17 cellular contexts compared by ENCODE assay signal in the genomic region with DNA sequence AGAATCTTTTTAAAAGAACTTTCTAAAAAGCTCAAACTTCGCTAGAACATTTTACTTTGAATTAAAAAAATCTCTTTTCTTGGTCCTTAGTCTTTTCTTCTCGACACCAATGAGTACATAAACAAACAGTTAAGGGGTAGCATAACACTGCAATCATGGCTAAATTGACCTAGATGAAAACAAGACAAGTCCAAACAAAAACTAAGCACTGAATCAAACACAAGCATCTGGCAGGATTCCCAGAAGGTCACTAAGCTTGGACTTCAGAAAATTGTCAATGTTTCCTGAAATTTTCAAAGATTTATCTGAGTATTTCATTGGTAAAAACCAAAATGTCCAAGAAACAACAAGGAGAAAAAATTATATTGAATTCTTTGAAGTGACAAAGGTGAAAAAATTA. TPM values are rescaled to one million over a fixed set of nuclear protein-coding genes. Genes with fewer than 3 reads are reported as not detected.
DNase-seq lines count a peak whose midpoint lies in the region; ATAC-seq and TF ChIP-seq lines count a peak whose summit lies in the region.
"Had no signal": no experiment of that assay in that cellular context is flagged by ENCODE, and none has a peak within 500 bp of the region (broad histone marks: within the 10 kb centered on the region; RNA-seq: fewer than 3 reads in every experiment).

No MANE protein-coding gene starts in this region.

- no peak overlapping the region for H3K4me2 ChIP-seq in mesenchymal stem cell (ENCODE audit: low read length, poor library complexity, severe bottlenecking)

- no peak overlapping the region for H2AK5ac ChIP-seq in mesenchymal stem cell (ENCODE audit: low read length, severe bottlenecking)

- 34% methylated on average over 2 of the region's 2 CpGs for WGBS in mesenchymal stem cell

- no peaks in the 10 kb centered on the region for H3K36me3 Mint-ChIP-seq in CD8-positive, alpha-beta T cell
- H3K36me3 Mint-ChIP-seq: activated naive CD8-positive, alpha-beta T cell treated with anti-CD3 and anti-CD28 coated beads for 36 hours; mesothelial cell of epicardium had no signal

- no peaks in the 10 kb centered on the region for H3K27me3 ChIP-seq in A673 (replicated peaks; ENCODE audit: insufficient read depth, low read depth, low read length, poor library complexity)
- H3K27me3 ChIP-seq in mesenchymal stem cell (ENCODE audit: control insufficient read depth in 1 of 2, insufficient read depth in 1 of 2, low read length in 2 of 2) = no peaks in the 10 kb centered on the region
- no peaks in the 10 kb centered on the region for H3K27me3 ChIP-seq in CD8-positive, alpha-beta T cell (ENCODE audit: insufficient read depth, low read length)
- no peaks in the 10 kb centered on the region for H3K27me3 ChIP-seq in Peyer's patch
- H3K27me3 ChIP-seq: colonic mucosa, suprapubic skin had no signal

- ATAC-seq in CD8-positive, alpha-beta T cell = no peak
- ATAC-seq in HG02642 (IDR thresholded peaks at IDR 0.05; ENCODE audit: poor library complexity, unreplicated experiment) = no peak

- H3K4me1 Mint-ChIP-seq in CD8-positive, alpha-beta T cell (ENCODE audit: low read depth) = no peaks in the 10 kb centered on the region
- H3K4me1 Mint-ChIP-seq: activated naive CD8-positive, alpha-beta T cell treated with anti-CD3 and anti-CD28 coated beads for 36 hours had no signal

- H3K4me3 ChIP-seq in A673 (ENCODE audit: low read depth, low read length, poor library complexity, severe bottlenecking) = no peak overlapping the region
- H3K4me3 ChIP-seq in mesenchymal stem cell (ENCODE audit: insufficient read depth in 1 of 2, low read depth in 1 of 2, low read length in 2 of 2) = no peak overlapping the region
- H3K4me3 ChIP-seq in CD8-positive, alpha-beta T cell (ENCODE audit: low read depth, low read length) = no peak overlapping the region
- no peak overlapping the region for H3K4me3 ChIP-seq in Peyer's patch
- H3K4me3 ChIP-seq: colonic mucosa, suprapubic skin had no signal

- H3K9ac ChIP-seq in mesenchymal stem cell (ENCODE audit: low read length) = no peak overlapping the region

- H3K4me1 ChIP-seq in A673 (ENCODE audit: insufficient read depth, low read length, poor library complexity, severe bottlenecking) (peaks cover 83% of the 10 kb centered on the region), mesenchymal stem cell (ENCODE audit: control insufficient read depth, insufficient read depth, low read depth, low read length) (peaks cover 5% of the 10 kb centered on the region), Peyer's patch (peaks cover 0 to 13% (median 0%) of the 10 kb centered on the region in 4 donors)
- no peaks in the 10 kb centered on the region for H3K4me1 ChIP-seq in CD8-positive, alpha-beta T cell (ENCODE audit: insufficient read depth, low read length)
- H3K4me1 ChIP-seq: colonic mucosa had no signal

- no peaks in the 10 kb centered on the region for H3K9me3 Mint-ChIP-seq in CD8-positive, alpha-beta T cell
- H3K9me3 Mint-ChIP-seq: activated naive CD8-positive, alpha-beta T cell treated with anti-CD3 and anti-CD28 coated beads for 36 hours; HFFc6; mesothelial cell of epicardium had no signal

- no TSS peak for BruUV-seq in A673 (replicated peaks; lab: Mats Ljungman, UMichigan)

- H4K91ac ChIP-seq in mesenchymal stem cell (ENCODE audit: low read length) = no peak overlapping the region

- H2BK15ac ChIP-seq in mesenchymal stem cell (ENCODE audit: low read depth, poor library complexity, severe bottlenecking) = no peak overlapping the region

- H2AFZ ChIP-seq in mesenchymal stem cell (ENCODE audit: low read depth, low read length) = no peak overlapping the region

- H3K4ac ChIP-seq in mesenchymal stem cell (ENCODE audit: low read depth in 1 of 2, low read length in 2 of 2) = no peak overlapping the region

- TF ChIP-seq CTCF in A673 (conservative IDR thresholded peaks at IDR 0.05; ENCODE audit: low read depth, low read length) (no peak), Peyer's patch (IDR thresholded peaks at IDR 0.05) (no peak)
- TF ChIP-seq CTCF in CD8-positive, alpha-beta T cell (IDR thresholded peaks at IDR 0.05) = no peak

- H3K27me3 Mint-ChIP-seq in CD8-positive, alpha-beta T cell (ENCODE audit: low read depth) = no peaks in the 10 kb centered on the region
- H3K27me3 Mint-ChIP-seq: activated naive CD8-positive, alpha-beta T cell treated with anti-CD3 and anti-CD28 coated beads for 36 hours had no signal

- no peak overlapping the region for H2BK5ac ChIP-seq in mesenchymal stem cell (ENCODE audit: low read depth, low read length, poor library complexity, severe bottlenecking)

- POLR2A ChIA-PET in A673 (lab: Charles Lee; ENCODE audit: low non-redundant PET) = no interaction called here
- POLR2A ChIA-PET in CD8-positive, alpha-beta T cell (lab: Charles Lee) = no interaction called here

- H3K23ac ChIP-seq in mesenchymal stem cell (ENCODE audit: low read length in 2 of 2) = no peak overlapping the region

- no peak for DNase-seq in A673 (ENCODE audit: low spot score)
- DNase-seq in NCI-H146 treated with DMSO at 0.1 percent for 48 hours (lab: John Stamatoyannopoulos, UW; ENCODE audit: unreplicated experiment) = peak; percentile 71
- DNase-seq in caudate nucleus (lab: John Stamatoyannopoulos, UW) = no peak
- peak; percentile 29 for DNase-seq in mesenchymal stem cell
- DNase-seq in amniotic stem cell (lab: John Stamatoyannopoulos, UW) = no peak
- no peak for DNase-seq in CD8-positive, alpha-beta T cell
- no peak for DNase-seq in Peyer's patch
- DNase-seq: activated naive CD8-positive, alpha-beta T cell treated with anti-CD3 and anti-CD28 coated beads for 36 hours; colonic mucosa; HFFc6; NCI-H2171 treated with DMSO at 0.1 percent for 48 hours; occipital lobe; stimulated activated CD4-positive, alpha-beta T cell treated with anti-CD3 and anti-CD28 coated beads, Interleukin-15, amount 100 ng/mL, for 24 hours; T-helper 1 cell had no signal

- H3K36me3 ChIP-seq in A673 (ENCODE audit: insufficient read depth, low read length, poor library complexity, severe bottlenecking) (no peaks in the 10 kb centered on the region), mesenchymal stem cell (ENCODE audit: control insufficient read depth in 1 of 2, insufficient read depth in 2 of 2, low read depth in 1 of 2, low read length in 2 of 2) (no peaks in the 10 kb centered on the region), Peyer's patch (no peaks in the 10 kb centered on the region)
- no peaks in the 10 kb centered on the region for H3K36me3 ChIP-seq in CD8-positive, alpha-beta T cell (ENCODE audit: insufficient read depth, low read length)
- H3K36me3 ChIP-seq: colonic mucosa, suprapubic skin had no signal

- no peak overlapping the region for H3K14ac ChIP-seq in mesenchymal stem cell (ENCODE audit: low read length in 2 of 2)

- H3K9me3 ChIP-seq in A673 (ENCODE audit: low read depth, low read length, poor library complexity, severe bottlenecking) (no peaks in the 10 kb centered on the region), mesenchymal stem cell (ENCODE audit: control insufficient read depth, low read length) (no peaks in the 10 kb centered on the region), Peyer's patch (no peaks in the 10 kb centered on the region)
- H3K9me3 ChIP-seq in CD8-positive, alpha-beta T cell (ENCODE audit: low read length) = no peaks in the 10 kb centered on the region
- H3K9me3 ChIP-seq: colonic mucosa, suprapubic skin had no signal

- no peaks in the 10 kb centered on the region for H3K79me1 ChIP-seq in mesenchymal stem cell (replicated peaks; ENCODE audit: low read length, poor library complexity, severe bottlenecking)

- intact Hi-C loops in A673 (cut with micrococcal nuclease; ENCODE audit: unreplicated experiment) = no loop called here
- intact Hi-C loops in CD8-positive, alpha-beta T cell (cut with DNase I, micrococcal nuclease) = no loop called here

- no peak overlapping the region for H3K4me3 Mint-ChIP-seq in CD8-positive, alpha-beta T cell
- H3K4me3 Mint-ChIP-seq: activated naive CD8-positive, alpha-beta T cell treated with anti-CD3 and anti-CD28 coated beads for 36 hours; HFFc6; mesothelial cell of epicardium had no signal

- CTCF ChIA-PET in A673 (lab: Charles Lee) = no interaction called here
- CTCF ChIA-PET in CD8-positive, alpha-beta T cell (lab: Charles Lee) = no interaction called here

- no peak for TF ChIP-seq POLR2A in Peyer's patch (IDR thresholded peaks at IDR 0.05)

- H4K8ac ChIP-seq in mesenchymal stem cell (ENCODE audit: low read length) = no peak overlapping the region

- H2BK120ac ChIP-seq in mesenchymal stem cell (ENCODE audit: low read depth, low read length) = no peak overlapping the region

- H2BK12ac ChIP-seq in mesenchymal stem cell (ENCODE audit: low read length in 2 of 2) = no peak overlapping the region

- H3K27ac ChIP-seq in A673 (ENCODE audit: low read depth, low read length, poor library complexity, severe bottlenecking) (peak overlapping the region; percentile 17), caudate nucleus (ENCODE audit: low read depth, low read length) (peak overlapping the region; percentile 23), mesenchymal stem cell (ENCODE audit: low read length, poor library complexity, severe bottlenecking) (no peak overlapping the region), Peyer's patch (no peak overlapping the region)
- no peak overlapping the region for H3K27ac ChIP-seq in CD8-positive, alpha-beta T cell (ENCODE audit: low read depth, low read length)
- H3K27ac ChIP-seq: colonic mucosa, suprapubic skin had no signal

- H3K27ac Mint-ChIP-seq in CD8-positive, alpha-beta T cell = no peak overlapping the region
- H3K27ac Mint-ChIP-seq: activated naive CD8-positive, alpha-beta T cell treated with anti-CD3 and anti-CD28 coated beads for 36 hours; HFFc6; mesothelial cell of epicardium had no signal

- H3K18ac ChIP-seq in mesenchymal stem cell (ENCODE audit: low read depth in 1 of 2, low read length in 2 of 2) = no peak overlapping the region

RNA-seq across cellular contexts. Expression of a gene that starts 5.0 kb away (rescaled TPM):
- 49.0 and 51.6 TPM in 2 replicates for total RNA-seq in A673 (2021)
- 4.0 TPM for polyA plus RNA-seq in mesenchymal stem cell (2013, experiment 1 of 2)
- 3.9 TPM for polyA plus RNA-seq in mesenchymal stem cell (2013, experiment 2 of 2)
- not detected for total RNA-seq in CD8-positive, alpha-beta T cell
- total RNA-seq in Peyer's patch = under 1 TPM in 2 of 4 donors, not detected in 2; 0.47 to 0.67 TPM
- total RNA-seq: activated naive CD8-positive, alpha-beta T cell treated with anti-CD3 and anti-CD28 coated beads for 36 hours; HFFc6 had no signal

Comparison
In these comparisons a context has a peak if more than half of its experiments do, and no peak if none do; other contexts are left out.
1. DNase-seq: peak in NCI-H146 treated with DMSO at 0.1 percent for 48 hours (single experiment) and mesenchymal stem cell (single experiment); none in A673 (single experiment), caudate nucleus (0 of 61), amniotic stem cell (single experiment), CD8-positive, alpha-beta T cell (0 of 7) and Peyer's patch (0 of 3).
2. H3K27ac ChIP-seq: peak in A673 (single experiment) and caudate nucleus (single experiment); none in mesenchymal stem cell (single experiment), CD8-positive, alpha-beta T cell (single experiment) and Peyer's patch (0 of 4).
3. RNA of a gene that starts 5.0 kb away (total RNA-seq): 49.0 to 51.6 TPM in A673; 0.47 to 0.67 TPM in Peyer's patch and not detected in CD8-positive, alpha-beta T cell; every median in the first group is over 10 times any median in the second.